ENCODE assay signal across 8 cellular contexts in genomic region chr10:988667-989545, GRCh38. TPM values are rescaled to one million over a fixed set of nuclear protein-coding genes. Genes with fewer than 3 reads are reported as not detected.
DNase-seq lines count a peak whose midpoint lies in the region; ATAC-seq and TF ChIP-seq lines count a peak whose summit lies in the region.

No MANE protein-coding gene starts in this region.

- no peaks in the 10 kb centered on the region for H3K9me2 ChIP-seq in HCT116 (ENCODE audit: insufficient read depth)

- no peak overlapping the region for H2AFZ ChIP-seq in HCT116 (ENCODE audit: low read depth, low read length, poor library complexity, severe bottlenecking)

- H3K4me1 ChIP-seq in HCT116 (ENCODE audit: control insufficient read depth in 1 of 2, insufficient read depth in 2 of 2, low read length in 2 of 2) = peaks cover 12 to 38% of the 10 kb centered on the region in 2 experiments
- H3K4me1 ChIP-seq in rectal smooth muscle tissue (ENCODE audit: control insufficient read depth, insufficient read depth, low read length) = peaks cover 12% of the 10 kb centered on the region

- intact Hi-C loops in Calu3 (cut with micrococcal nuclease; ENCODE audit: unreplicated experiment) = loop anchor here (10.0 kb wide), 1 partner anchor 154 kb away; no protein-coding TSS in a partner anchor
- intact Hi-C loops in HCT116 (cut with micrococcal nuclease) = loop anchor here (5.0 kb wide), 1 partner anchor 62 kb away; no protein-coding TSS in a partner anchor

- no peak for TF ChIP-seq RAD21 in HCT116 (IDR thresholded peaks at IDR 0.05; ENCODE audit: low read depth)

- H3K36me3 Mint-ChIP-seq in Calu3 (ENCODE audit: insufficient read depth, unreplicated experiment) = peaks cover 74% of the 10 kb centered on the region

- no peaks in the 10 kb centered on the region for H3K9me3 ChIP-seq in HCT116 (ENCODE audit: control insufficient read depth in 1 of 2, insufficient read depth in 1 of 2, low read depth in 1 of 2, low read length in 2 of 2)

- no peaks in the 10 kb centered on the region for H3K27me3 Mint-ChIP-seq in Calu3 (ENCODE audit: unreplicated experiment)

- H3K4me1 Mint-ChIP-seq in Calu3 (ENCODE audit: low read depth, unreplicated experiment) = peaks cover 38% of the 10 kb centered on the region

- no peaks in the 10 kb centered on the region for H3K9me3 Mint-ChIP-seq in Calu3 (ENCODE audit: low read depth, unreplicated experiment)

- H3K4me3 ChIP-seq in HCT116 (replicated peaks in 1 of 2; ENCODE audit: low read depth in 1 of 2, low read length in 2 of 2) = peak overlapping the region; percentile 95 to 99
- peak overlapping the region; percentile 100 for H3K4me3 ChIP-seq in WI38 (ENCODE audit: low read depth, low read length)
- H3K4me3 ChIP-seq in foreskin fibroblast (ENCODE audit: low read depth in 1 of 2, low read length in 2 of 2) = peak overlapping the region; percentile 95 to 98
- peak overlapping the region; percentile 99 for H3K4me3 ChIP-seq in rectal smooth muscle tissue (ENCODE audit: low read length)

- RAD21 ChIA-PET in HCT116 (lab: Charles Lee; ENCODE audit: low non-redundant PET in 1 of 2, low total read pairs in 2 of 2, uncharacterized antibody in 2 of 2, unreplicated experiment in 2 of 2) = no interaction called here

- H3K9ac ChIP-seq in HCT116 (ENCODE audit: low read length) = peak overlapping the region; percentile 98
- H3K9ac ChIP-seq in rectal smooth muscle tissue (ENCODE audit: low read length) = peak overlapping the region; percentile 70

- DNase-seq in Calu3 = no peak
- no peak for DNase-seq in HCT116 (ENCODE audit: low read depth, low spot score)
- DNase-seq in foreskin fibroblast = peak in 1 of 2 donors; percentile 30
- no peak for DNase-seq in LoVo (ENCODE audit: low spot score)
- no peak for DNase-seq in cortex of kidney (lab: John Stamatoyannopoulos, UW)
- no peak for DNase-seq in effector CD4-positive, alpha-beta T cell

- CTCF ChIA-PET in Calu3 (lab: Charles Lee) = no interaction called here
- CTCF ChIA-PET in HCT116 (lab: Charles Lee) = no interaction called here

- H3K27ac ChIP-seq in HCT116 (ENCODE audit: low read depth, low read length) (peak overlapping the region; percentile 68), rectal smooth muscle tissue (ENCODE audit: low read depth, low read length) (peak overlapping the region; percentile 93)

- H3K79me2 ChIP-seq in HCT116 (ENCODE audit: insufficient read depth, low read length) = peaks cover 69% of the 10 kb centered on the region

- no peaks in the 10 kb centered on the region for H3K27me3 ChIP-seq in HCT116 (ENCODE audit: insufficient read depth, low read length)
- no peaks in the 10 kb centered on the region for H3K27me3 ChIP-seq in rectal smooth muscle tissue (ENCODE audit: control insufficient read depth, insufficient read depth, low read length)

- TSS peak; percentile 38 for BruUV-seq in Calu3 (replicated peaks; lab: Mats Ljungman, UMichigan)
- BruUV-seq in HCT116 (replicated peaks; lab: Mats Ljungman, UMichigan) = TSS peak; percentile 65

- peak; percentile 20 for ATAC-seq in HCT116

- peak overlapping the region; percentile 98 for H3K27ac Mint-ChIP-seq in Calu3 (ENCODE audit: unreplicated experiment)

- H4K20me1 ChIP-seq in HCT116 (ENCODE audit: insufficient read depth) = peaks cover 20% of the 10 kb centered on the region; the same call in 1 of the 2 replicates

- TF ChIP-seq POLR2A in HCT116 (IDR thresholded peaks at IDR 0.05; ENCODE audit: borderline replicate concordance, extremely low read depth, insufficient read depth, insufficient read length) = no peak

- TF ChIP-seq CTCF in Calu3 (IDR thresholded peaks at IDR 0.05; ENCODE audit: unreplicated experiment) = no peak
- no peak for TF ChIP-seq CTCF in HCT116 (IDR thresholded peaks at IDR 0.05 in 2 of 3, conservative IDR thresholded peaks at IDR 0.05 in 1 of 3; ENCODE audit: borderline replicate concordance in 1 of 3, insufficient read depth in 1 of 3, low read depth in 2 of 3, low read length in 2 of 3)
- no peak for TF ChIP-seq CTCF in WI38 (IDR thresholded peaks at IDR 0.05; ENCODE audit: low read depth, low read length)
- no peak for TF ChIP-seq CTCF in foreskin fibroblast (IDR thresholded peaks at IDR 0.05; ENCODE audit: low read depth, low read length)

- peak overlapping the region; percentile 84 for H3K4me2 ChIP-seq in HCT116 (ENCODE audit: low read length)

- peak overlapping the region; percentile 90 for H3K4me3 Mint-ChIP-seq in Calu3 (ENCODE audit: low read depth, unreplicated experiment)

- POLR2A ChIA-PET in HCT116 (lab: Charles Lee) = interaction anchor here (0.9 to 1.3 kb wide), 4 partner anchors 15 to 62 kb away, joined by 3 to 5 read pairs (median 3); partner anchors contain the start of gene LARP4B

- H3K36me3 ChIP-seq in HCT116 (ENCODE audit: control insufficient read depth in 1 of 2, insufficient read depth in 2 of 2, low read length in 2 of 2) (peaks cover 9 to 36% of the 10 kb centered on the region in 2 experiments; a peak in 2 of 4 replicates), rectal smooth muscle tissue (ENCODE audit: control insufficient read depth, insufficient read depth, low read length) (no peaks in the 10 kb centered on the region)

TF ChIP-seq in HCT116, 20 proteins besides CTCF, POLR2A, EP300 and RAD21:
- 0 out of 2 replicates have a peak, but pooled peaks have one; percentile 52 for TF ChIP-seq ZFX (IDR thresholded peaks at IDR 0.05)
- TF ChIP-seq CEBPB (IDR thresholded peaks at IDR 0.05; ENCODE audit: low read depth) = no peak

RNA-seq across cellular contexts. Expression of gene GTPBP4, which starts 0.7 kb away (rescaled TPM):
- 123 and 128 TPM in 2 replicates for total RNA-seq in Calu3 (2022)
- total RNA-seq in HCT116 (2021; ENCODE audit: unreplicated experiment) = 111 TPM
- polyA plus RNA-seq in HCT116 (2012) = 41.8 and 49.2 TPM in 2 replicates

RNA-seq across cellular contexts. Expression of gene IDI2, which starts 36.8 kb away (rescaled TPM):
- not detected in 2 replicates for total RNA-seq in Calu3 (2022)
- total RNA-seq in HCT116 (2021; ENCODE audit: unreplicated experiment) = not detected
- not detected in 2 replicates for polyA plus RNA-seq in HCT116 (2012)

RNA-seq across cellular contexts. Expression of gene LARP4B, which starts 57.4 kb away (rescaled TPM):
- 181 and 183 TPM in 2 replicates for total RNA-seq in Calu3 (2022)
- total RNA-seq in HCT116 (2021; ENCODE audit: unreplicated experiment) = 122 TPM
- 33.4 and 34.3 TPM in 2 replicates for polyA plus RNA-seq in HCT116 (2012)
